9 cellular contexts compared by ENCODE assay signal in genomic region chr20:35791823-35792222, GRCh38. TPM values are rescaled to one million over a fixed set of nuclear protein-coding genes. Genes with fewer than 3 reads are reported as not detected.
DNase-seq lines count a peak whose midpoint lies in the region; ATAC-seq and TF ChIP-seq lines count a peak whose summit lies in the region.
"Had no signal": no experiment of that assay in that cellular context is flagged by ENCODE, and none has a peak within 500 bp of the region (broad histone marks: within the 10 kb centered on the region; RNA-seq: fewer than 3 reads in every experiment).

No MANE protein-coding gene starts in this region.

- H3K36me3 Mint-ChIP-seq in activated CD4-positive, alpha-beta memory T cell treated with anti-CD3 and anti-CD28 coated beads, Interleukin-2, amount 10 ng/mL, durations not matched to agents 7 days and 5 days (ENCODE audit: low read depth) = peaks cover 9% of the 10 kb centered on the region

- no peaks in the 10 kb centered on the region for H3K27me3 ChIP-seq in right atrium auricular region
- H3K27me3 ChIP-seq in right cardiac atrium (ENCODE audit: control insufficient read depth, insufficient read depth) = no peaks in the 10 kb centered on the region
- H3K27me3 ChIP-seq in transverse colon = no peaks in the 10 kb centered on the region

- peak overlapping the region; percentile 2 for H3K27ac Mint-ChIP-seq in activated CD4-positive, alpha-beta memory T cell treated with anti-CD3 and anti-CD28 coated beads, Interleukin-2, amount 10 ng/mL, durations not matched to agents 7 days and 5 days

- TF ChIP-seq CTCF in right atrium auricular region (IDR thresholded peaks at IDR 0.05) = no peak
- no peak for TF ChIP-seq CTCF in transverse colon (IDR thresholded peaks at IDR 0.05)

- H3K9me3 Mint-ChIP-seq in activated CD4-positive, alpha-beta memory T cell treated with anti-CD3 and anti-CD28 coated beads, Interleukin-2, amount 10 ng/mL, durations not matched to agents 7 days and 5 days = no peaks in the 10 kb centered on the region

- WGBS in right cardiac atrium = 71% methylated on average over 3 of the region's 3 CpGs
- 63 to 76% methylated on average over 2 to 3 of the region's 3 CpGs for WGBS in transverse colon (ENCODE audit: low coverage in 1 of 2), 2 donors

- intact Hi-C loops in cardiac septum (cut with DNase I) = no loop called here
- intact Hi-C loops in right cardiac atrium (cut with DNase I) = no loop called here
- intact Hi-C loops in transverse colon (cut with DNase I; ENCODE audit: low total_unique reads) = no loop called here

- no peak overlapping the region for H3K4me3 Mint-ChIP-seq in activated CD4-positive, alpha-beta memory T cell treated with anti-CD3 and anti-CD28 coated beads, Interleukin-2, amount 10 ng/mL, durations not matched to agents 7 days and 5 days

- H3K36me3 ChIP-seq in right atrium auricular region (no peaks in the 10 kb centered on the region), transverse colon (no peaks in the 10 kb centered on the region)

- H3K9me3 ChIP-seq in right atrium auricular region (no peaks in the 10 kb centered on the region), right cardiac atrium (ENCODE audit: control insufficient read depth, low read length) (no peaks in the 10 kb centered on the region), transverse colon (no peaks in the 10 kb centered on the region)

- H3K27ac ChIP-seq in right atrium auricular region = no peak overlapping the region
- H3K27ac ChIP-seq in right cardiac atrium (ENCODE audit: low read length) = no peak overlapping the region
- H3K27ac ChIP-seq in transverse colon = peak overlapping the region in 3 of 4 donors; percentile 35 to 45 (median 37)

- DNase-seq in cardiac septum (ENCODE audit: low spot score) (peak; percentile 53), right atrium auricular region (ENCODE audit: low spot score) (no peak), right cardiac atrium (no peak), transverse colon (no peak)
- no peak for DNase-seq in activated CD4-positive, alpha-beta memory T cell treated with anti-CD3 and anti-CD28 coated beads, Interleukin-2, amount 10 ng/mL, durations not matched to agents 7 days and 5 days
- no peak for DNase-seq in stimulated activated naive CD4-positive, alpha-beta T cell (lab: John Stamatoyannopoulos, UW)
- DNase-seq: COR-L47 had no signal

- no peak for TF ChIP-seq EP300 in transverse colon (IDR thresholded peaks at IDR 0.05; ENCODE audit: low read depth)

- H3K4me3 ChIP-seq in right atrium auricular region (no peak overlapping the region), right cardiac atrium (ENCODE audit: low read length) (no peak overlapping the region), transverse colon (no peak overlapping the region)

- no peaks in the 10 kb centered on the region for H3K27me3 Mint-ChIP-seq in activated CD4-positive, alpha-beta memory T cell treated with anti-CD3 and anti-CD28 coated beads, Interleukin-2, amount 10 ng/mL, durations not matched to agents 7 days and 5 days

- no peak for TF ChIP-seq POLR2A in transverse colon (IDR thresholded peaks at IDR 0.05)

- in situ Hi-C loops in transverse colon (cut with MboI; ENCODE audit: low pct_ligation_motif_present in 1 of 4, low pct_unique_long_range_greater_than_20kb in 1 of 4, low sequenced_read_pairs in 3 of 4) = no loop called here

- peaks cover 12% of the 10 kb centered on the region for H3K4me1 Mint-ChIP-seq in activated CD4-positive, alpha-beta memory T cell treated with anti-CD3 and anti-CD28 coated beads, Interleukin-2, amount 10 ng/mL, durations not matched to agents 7 days and 5 days

- ATAC-seq in right cardiac atrium (peak; percentile 39 to 44), GM19455 (IDR thresholded peaks at IDR 0.05; ENCODE audit: unreplicated experiment) (no peak), HG03196 (IDR thresholded peaks at IDR 0.05; ENCODE audit: unreplicated experiment) (no peak)

- POLR2A ChIA-PET in activated CD4-positive, alpha-beta memory T cell treated with anti-CD3 and anti-CD28 coated beads, Interleukin-2, amount 10 ng/mL, durations not matched to agents 7 days and 5 days (lab: Charles Lee) = no interaction called here

- CTCF ChIA-PET in activated CD4-positive, alpha-beta memory T cell treated with anti-CD3 and anti-CD28 coated beads, Interleukin-2, amount 10 ng/mL, durations not matched to agents 7 days and 5 days (lab: Charles Lee) = interaction anchor here (1.1 kb wide), 1 partner anchor 10 kb away, joined by 3 read pairs; no protein-coding TSS in a partner anchor

- H3K4me1 ChIP-seq in right atrium auricular region = peaks cover 0 to 11% of the 10 kb centered on the region in 2 donors
- peaks cover 4% of the 10 kb centered on the region for H3K4me1 ChIP-seq in right cardiac atrium (ENCODE audit: control insufficient read depth, insufficient read depth, low read length)
- H3K4me1 ChIP-seq in transverse colon = peaks cover 0 to 11% (median 7%) of the 10 kb centered on the region in 4 donors

RNA-seq across cellular contexts. Expression of gene PHF20, which starts 20.0 kb away (rescaled TPM):
- 28.9 TPM for total RNA-seq in cardiac septum
- 10 to 100 TPM; 29.7 to 34.7 TPM for total RNA-seq in right atrium auricular region
- 10 to 100 TPM; 42.7 to 48.3 TPM for total RNA-seq in activated CD4-positive, alpha-beta memory T cell treated with anti-CD3 and anti-CD28 coated beads, Interleukin-2, amount 10 ng/mL, durations not matched to agents 7 days and 5 days
- total RNA-seq in right cardiac atrium = 10 to 100 TPM; 44.6 to 56.8 (median 55.6) TPM
- 38.5 TPM for polyA plus RNA-seq in right cardiac atrium
- total RNA-seq in transverse colon = 10 to 100 TPM; 20.6 to 88.6 (median 43.1) TPM

RNA-seq across cellular contexts. Expression of gene RBM39, which starts 49.8 kb away (rescaled TPM):
- 167 TPM for total RNA-seq in cardiac septum
- 100 to 1,000 TPM; 106 to 112 TPM for total RNA-seq in right atrium auricular region
- total RNA-seq in activated CD4-positive, alpha-beta memory T cell treated with anti-CD3 and anti-CD28 coated beads, Interleukin-2, amount 10 ng/mL, durations not matched to agents 7 days and 5 days = 100 to 1,000 TPM; 318 to 331 TPM
- 100 to 1,000 TPM; 163 to 173 (median 167) TPM for total RNA-seq in right cardiac atrium
- 143 TPM for polyA plus RNA-seq in right cardiac atrium
- total RNA-seq in transverse colon = 100 to 1,000 TPM; 264 to 721 (median 416) TPM

Comparison
In these comparisons a context has a peak if more than half of its experiments do, and no peak if none do; other contexts are left out.
1. H3K27ac ChIP-seq: peak in transverse colon (3 of 4); none in right atrium auricular region (0 of 2) and right cardiac atrium (single experiment).
2. ATAC-seq: peak in right cardiac atrium (2 of 2); none in GM19455 (single experiment) and HG03196 (single experiment).